8 cellular contexts compared by ENCODE assay signal in genomic region chr21:25790122-25790951, GRCh38. TPM values are rescaled to one million over a fixed set of nuclear protein-coding genes. Genes with fewer than 3 reads are reported as not detected.
DNase-seq lines count a peak whose midpoint lies in the region; ATAC-seq, FAIRE-seq and TF ChIP-seq lines count a peak whose summit lies in the region.

No MANE protein-coding gene starts in this region.

- peak in 1 of 2 experiments; percentile 28; a peak in 1 of 4 replicates for TF ChIP-seq RAD21 in K562 (CRISPR knock-in tag; conservative IDR thresholded peaks at IDR 0.05 in 1 of 2, IDR thresholded peaks at IDR 0.05 in 1 of 2)

- 10% methylated on average over 7 of the region's 7 CpGs for WGBS in K562 (ENCODE audit: insufficient coverage, low coverage, missing lambda C conversion rate)

- H3K4me3 ChIP-seq in NT2/D1 (ENCODE audit: insufficient read length, low read depth) (no peak overlapping the region), K562 (peak overlapping the region; percentile 2; the same call in 1 of the 2 replicates), skin epidermis (peak overlapping the region in 6 of 7 experiments; percentile 1 to 22 (median 18))

- POLR2A ChIA-PET in K562 (lab: Yijun Ruan, JAX) = interaction anchor here (0.7 kb wide), 1 partner anchor 8 kb away, joined by 3 read pairs; no protein-coding TSS in a partner anchor

- H3K4me1 ChIP-seq in NT2/D1 (ENCODE audit: insufficient read depth, insufficient read length) = no peaks in the 10 kb centered on the region
- no peaks in the 10 kb centered on the region; a peak in 1 of 5 replicates for H3K4me1 ChIP-seq in K562 (replicated peaks in 1 of 2; ENCODE audit: control insufficient read depth in 2 of 2, insufficient read depth in 2 of 2, low read length in 2 of 2)

- peak overlapping the region; percentile 68 for H3K4me2 ChIP-seq in K562 (ENCODE audit: insufficient read depth, low read length)

- H3K4me3 Mint-ChIP-seq in CD14-positive monocyte = peak overlapping the region; percentile 69 to 93
- peak overlapping the region; percentile 25 to 70 (median 62) for H3K4me3 Mint-ChIP-seq in immature natural killer cell

- H2AFZ ChIP-seq in K562 (ENCODE audit: low read depth, low read length) = peak overlapping the region; percentile 91

- H3K9me3 ChIP-seq in NT2/D1 (ENCODE audit: insufficient read depth, low read length) (peaks cover 5% of the 10 kb centered on the region; the same call in 1 of the 2 replicates), K562 (replicated peaks; ENCODE audit: control insufficient read depth, insufficient read depth, low read depth, low read length) (no peaks in the 10 kb centered on the region)

- H3K9me3 Mint-ChIP-seq in CD14-positive monocyte = peaks cover 0 to 3% (median 0%) of the 10 kb centered on the region in 7 donors
- peaks cover 0 to 2% (median 0%) of the 10 kb centered on the region in 6 donors for H3K9me3 Mint-ChIP-seq in immature natural killer cell

- H3K27ac ChIP-seq in K562 (ENCODE audit: extremely low read depth, low read depth, low read length) = no peak overlapping the region
- H3K27ac ChIP-seq in skin epidermis = peak overlapping the region in 1 of 21 experiments; percentile 13

- H3K27me3 Mint-ChIP-seq in CD14-positive monocyte (ENCODE audit: low read depth in 3 of 3) (peaks cover 4 to 24% (median 10%) of the 10 kb centered on the region in 3 donors), immature natural killer cell (ENCODE audit: low read depth in 3 of 3) (peaks cover 5 to 13% (median 7%) of the 10 kb centered on the region in 3 donors)

- DNase-seq in CD14-positive monocyte (ENCODE audit: low spot score) (no peak), NT2/D1 (ENCODE audit: low read depth, low spot score) (peak; percentile 18), K562 (ENCODE audit: extremely low read depth in 1 of 4, low spot score in 3 of 4) (peak in 3 of 4 experiments; percentile 11 to 41 (median 22)), immature natural killer cell (no peak)
- no peak for DNase-seq in activated CD4-positive, alpha-beta T cell treated with anti-CD3 and anti-CD28 coated beads for 1 hour

- H3K27me3 ChIP-seq in NT2/D1 (ENCODE audit: insufficient read depth, insufficient read length) (no peaks in the 10 kb centered on the region), K562 (ENCODE audit: control insufficient read depth in 2 of 2, insufficient read depth in 2 of 2, low read length in 2 of 2) (no peaks in the 10 kb centered on the region; a peak in 2 of 5 replicates)

- TF ChIP-seq EP300 in K562 (IDR thresholded peaks at IDR 0.05; ENCODE audit: low read length) = no peak

- peak overlapping the region in 1 of 7 donors; percentile 15 for H3K27ac Mint-ChIP-seq in CD14-positive monocyte
- no peak overlapping the region for H3K27ac Mint-ChIP-seq in immature natural killer cell

- ATAC-seq in GM18511 (IDR thresholded peaks at IDR 0.05; ENCODE audit: unreplicated experiment) (peak; percentile 84), HG03378 (IDR thresholded peaks at IDR 0.05; ENCODE audit: unreplicated experiment) (peak; percentile 73), K562 (peak; percentile 85)

- H3K79me2 ChIP-seq in K562 (ENCODE audit: control insufficient read depth, insufficient read depth, low read length) = no peaks in the 10 kb centered on the region

- H3K36me3 ChIP-seq in NT2/D1 (ENCODE audit: insufficient read depth, insufficient read length, low read length) (no peaks in the 10 kb centered on the region), K562 (ENCODE audit: control insufficient read depth, insufficient read depth, low read length) (no peaks in the 10 kb centered on the region)

- CTCF ChIA-PET in K562 (lab: Yijun Ruan, JAX; ENCODE audit: low intra/inter-chr PET ratio) = no interaction called here

- TF ChIP-seq CTCF in CD14-positive monocyte (IDR thresholded peaks at IDR 0.05) (peak; percentile 23), K562 (IDR thresholded peaks at IDR 0.05 in 2 of 3, conservative IDR thresholded peaks at IDR 0.05 in 1 of 3; ENCODE audit: insufficient read depth in 2 of 3, low read depth in 1 of 3, low read length in 3 of 3) (peak; percentile 20 to 47 (median 40); a peak in 4 of 6 replicates)

- peak; percentile 78 for FAIRE-seq in K562 (lab: Jason Lieb, UNC)

- H3K4me1 Mint-ChIP-seq in CD14-positive monocyte (peaks cover 13% of the 10 kb centered on the region), immature natural killer cell (peaks cover 11 to 12% of the 10 kb centered on the region in 2 donors)

- H3K9ac ChIP-seq in NT2/D1 (ENCODE audit: insufficient read length, low read depth) (no peak overlapping the region), K562 (ENCODE audit: insufficient read depth in 1 of 2, low read depth in 2 of 2, low read length in 2 of 2) (no peak overlapping the region)

- H3K9me1 ChIP-seq in K562 (ENCODE audit: control insufficient read depth, insufficient read depth, low read length) = no peaks in the 10 kb centered on the region

- in situ Hi-C loops in K562 (cut with MboI) = no loop called here

- intact Hi-C loops in CD14-positive monocyte (cut with micrococcal nuclease) = no loop called here
- intact Hi-C loops in K562 (cut with micrococcal nuclease) = no loop called here

- no TSS peak for BruUV-seq in K562 (replicated peaks; lab: Mats Ljungman, UMichigan)

- H3K36me3 Mint-ChIP-seq in CD14-positive monocyte (no peaks in the 10 kb centered on the region), immature natural killer cell (no peaks in the 10 kb centered on the region)

- H4K20me1 ChIP-seq in K562 (replicated peaks; ENCODE audit: control insufficient read depth, insufficient read depth, low read length) = no peaks in the 10 kb centered on the region

- TF ChIP-seq POLR2A in K562 (conservative IDR thresholded peaks at IDR 0.05) = no peak

RNA-seq across cellular contexts. Expression of gene GABPA, which starts 55.6 kb away (rescaled TPM):
- polyA plus RNA-seq in CD14-positive monocyte = 10 to 100 TPM; 12.9 to 20.1 TPM
- total RNA-seq in K562 (2011; cell fraction: chromatin; rRNA removed; ENCODE audit: low replicate concordance) = 5.7 and 26.9 TPM in 2 replicates
- 3.3 and 4.2 TPM in 2 replicates for total RNA-seq in K562 (2011; cell fraction: nucleolus; rRNA removed)
- 9.7 and 12.4 TPM in 2 replicates for total RNA-seq in K562 (2011; cell fraction: nucleoplasm; rRNA removed)
- total RNA-seq in K562 (2014; rRNA removed) = 16.3 and 17.7 TPM in 2 replicates
- 26.1 and 30.3 TPM in 2 replicates for total RNA-seq in K562 (2014; rRNA removed; fragmentation: Illumina TruSeq; extraction: Trizol)
- 22.4 and 24.6 TPM in 2 replicates for total RNA-seq in K562 (2015; rRNA removed; fragmentation: Illumina TruSeq; extraction: Trizol)
- total RNA-seq in K562 (2021) = 24.8 and 26.8 TPM in 2 replicates
- 26.2 and 35.7 TPM in 2 replicates for polyA plus RNA-seq in K562 (2011; rRNA removed)
- polyA plus RNA-seq in K562 (2011; cell fraction: cytosol; rRNA removed) = 3.6 and 8.5 TPM in 2 replicates
- polyA plus RNA-seq in K562 (2011; cell fraction: nucleus; rRNA removed) = 10.7 and 16.2 TPM in 2 replicates
- 14.4 and 14.6 TPM in 2 replicates for polyA plus RNA-seq in K562 (2012)
- polyA plus RNA-seq in K562 (2014; fragmentation: Illumina TruSeq; extraction: Trizol) = 20.6 and 22.8 TPM in 2 replicates
- polyA plus RNA-seq in K562 (2014; fragmentation: Nextera tagmentation; extraction: Ambion mirVana) = 10 to 100 TPM in 1 of 2 experiments, 1 to 10 TPM in 1; 8.9 to 13.2 TPM
- polyA plus RNA-seq in K562 (2014; rRNA removed) = 19.6 and 20.0 TPM in 2 replicates
- polyA minus RNA-seq in K562 (2011; rRNA and poly(A)+ RNA removed) = 37.1 and 37.5 TPM in 2 replicates
- polyA minus RNA-seq in K562 (2011; cell fraction: cytosol; rRNA and poly(A)+ RNA removed) = 12.8 and 14.7 TPM in 2 replicates
- 5.5 and 12.1 TPM in 2 replicates for polyA minus RNA-seq in K562 (2011; cell fraction: nucleus; rRNA and poly(A)+ RNA removed)
- 10 to 100 TPM; 12.6 to 20.8 (median 14.8) TPM for polyA plus RNA-seq in immature natural killer cell

RNA-seq across cellular contexts. Expression of gene ATP5PF, which starts 55.6 kb away (rescaled TPM):
- polyA plus RNA-seq in CD14-positive monocyte (100 to 1,000 TPM; 340 to 360 TPM), K562 (2011; rRNA removed) (363 and 533 TPM in 2 replicates), K562 (2014; fragmentation: Illumina TruSeq; extraction: Trizol) (784 and 1,131 TPM in 2 replicates), K562 (2014; fragmentation: Nextera tagmentation; extraction: Ambion mirVana) (1,000 to 10,000 TPM; 2,105 to 2,488 TPM), K562 (2014; rRNA removed) (907 and 928 TPM in 2 replicates), immature natural killer cell (100 to 1,000 TPM; 343 to 470 (median 345) TPM)
- total RNA-seq in K562 (2011; cell fraction: chromatin; rRNA removed; ENCODE audit: low replicate concordance) = 16.4 and 36.0 TPM in 2 replicates
- total RNA-seq in K562 (2011; cell fraction: nucleolus; rRNA removed) = 21.3 and 22.2 TPM in 2 replicates
- total RNA-seq in K562 (2011; cell fraction: nucleoplasm; rRNA removed) = 36.5 and 54.4 TPM in 2 replicates
- total RNA-seq in K562 (2014; rRNA removed) (230 and 242 TPM in 2 replicates), K562 (2014; rRNA removed; fragmentation: Illumina TruSeq; extraction: Trizol) (324 and 371 TPM in 2 replicates), K562 (2015; rRNA removed; fragmentation: Illumina TruSeq; extraction: Trizol) (343 and 391 TPM in 2 replicates), K562 (2021) (285 and 295 TPM in 2 replicates)
- 184 and 377 TPM in 2 replicates for polyA plus RNA-seq in K562 (2011; cell fraction: cytosol; rRNA removed)
- 42.6 and 90.3 TPM in 2 replicates for polyA plus RNA-seq in K562 (2011; cell fraction: nucleus; rRNA removed)
- 291 and 682 TPM in 2 replicates for polyA plus RNA-seq in K562 (2012)
- 162 and 175 TPM in 2 replicates for polyA minus RNA-seq in K562 (2011; rRNA and poly(A)+ RNA removed)
- polyA minus RNA-seq in K562 (2011; cell fraction: cytosol; rRNA and poly(A)+ RNA removed) = 33.6 and 54.1 TPM in 2 replicates
- 22.6 and 37.1 TPM in 2 replicates for polyA minus RNA-seq in K562 (2011; cell fraction: nucleus; rRNA and poly(A)+ RNA removed)

Comparison
In these comparisons a context has a peak if more than half of its experiments do, and no peak if none do; other contexts are left out.
1. DNase-seq: peak in NT2/D1 (single experiment) and K562 (3 of 4); none in CD14-positive monocyte (single experiment), immature natural killer cell (0 of 3) and activated CD4-positive, alpha-beta T cell treated with anti-CD3 and anti-CD28 coated beads for 1 hour (single experiment).
2. Peak in every context shown above with its lines, with median percentiles within 50 percentile points of each other: ATAC-seq.